9 cellular contexts compared by ENCODE assay signal in the genomic region with DNA sequence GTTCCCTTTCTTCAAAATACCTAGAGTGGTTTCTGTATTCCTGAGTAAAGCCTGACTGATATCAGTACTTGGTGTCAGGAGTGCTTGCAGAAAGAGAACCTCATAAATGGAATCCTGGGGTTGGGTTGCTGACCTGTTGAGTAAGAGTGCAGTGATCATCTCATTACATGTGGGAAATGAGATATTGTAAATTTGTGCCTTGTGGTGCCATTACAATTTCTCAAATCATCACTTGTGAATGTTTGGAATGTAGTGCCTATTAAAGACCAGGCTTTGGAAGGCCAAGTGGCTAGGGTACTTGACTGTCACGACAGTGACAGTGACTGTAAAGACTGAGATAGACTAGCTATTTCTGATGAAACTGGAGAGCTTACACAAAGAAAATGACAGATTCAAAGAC.
"Had no signal": no experiment of that assay in that cellular context is flagged by ENCODE, and none has a peak within 500 bp of the region (broad histone marks: within the 10 kb centered on the region; RNA-seq: fewer than 3 reads in every experiment).

No MANE protein-coding gene starts in this region.

- DNase-seq: GM23248, GOT3, H7, HFFc6, IMR-90, KG1 had no signal

- H2AFZ ChIP-seq: GM23248 had no signal

- H3K27ac ChIP-seq: GM23248 had no signal

- H3K9ac ChIP-seq: GM23248 had no signal

- ATAC-seq: HCT116, K562 had no signal

- H3K4me1 ChIP-seq: HAP-1 had no signal

- H3K36me3 ChIP-seq: HAP-1 had no signal

- H3K4me3 ChIP-seq: GM23248, HAP-1, K562 had no signal

- H3K9me3 ChIP-seq: HAP-1 had no signal
